In the genomic region with DNA sequence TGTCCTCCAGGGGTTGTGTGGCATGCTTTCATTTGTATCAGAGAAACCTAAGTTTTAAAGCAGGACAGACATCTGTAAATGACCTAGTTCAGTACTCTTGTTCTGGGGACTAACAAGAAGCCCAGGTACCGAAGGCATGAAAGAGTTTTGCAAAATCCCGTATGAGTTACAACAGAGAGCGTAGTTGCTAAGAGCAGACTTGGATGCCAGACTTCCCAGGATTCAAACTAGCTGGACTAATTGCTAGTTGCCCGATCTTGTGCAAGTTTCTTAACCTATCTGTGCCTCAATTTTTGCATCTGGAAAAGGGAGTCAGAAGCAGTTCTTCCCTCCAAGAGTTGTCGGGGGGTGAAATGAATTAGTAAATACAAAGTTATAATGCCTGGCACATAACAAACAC, we compare ENCODE assay signal across 24 cellular contexts. TPM values are rescaled to one million over a fixed set of nuclear protein-coding genes. Genes with fewer than 3 reads are reported as not detected.
"Had no signal": no experiment of that assay in that cellular context is flagged by ENCODE, and none has a peak within 500 bp of the region (broad histone marks: within the 10 kb centered on the region; RNA-seq: fewer than 3 reads in every experiment).

No MANE protein-coding gene starts in this region.

- H3K27me3 ChIP-seq: esophagus squamous epithelium, right atrium auricular region, spleen, tibial nerve had no signal

- H3K4me1 ChIP-seq: spleen had no signal

- H3K27ac ChIP-seq: esophagus squamous epithelium, right atrium auricular region, spleen, tibial nerve, VCaP had no signal

- DNase-seq: activated CD4-positive, alpha-beta memory T cell treated with anti-CD3 and anti-CD28 coated beads, Interleukin-2, amount 10 ng/mL, durations not matched to agents 7 days and 5 days; activated CD4-positive, alpha-beta T cell treated with anti-CD3 and anti-CD28 coated beads, Interleukin-2, amount 10 ng/mL, durations not matched to agents 7 days and 5 days; activated CD8-positive, alpha-beta memory T cell treated with anti-CD3 and anti-CD28 coated beads, Interleukin-2, amount 50 U/mL, for 48 hours; activated gamma-delta T cell; activated naive CD4-positive, alpha-beta T cell treated with anti-CD3 and anti-CD28 coated beads, Interleukin-2, amount 10 ng/mL, durations not matched to agents 7 days and 5 days; activated naive CD8-positive, alpha-beta T cell treated with anti-CD3 and anti-CD28 coated beads, Interleukin-2, amount 10 ng/mL, durations not matched to agents 7 days and 5 days; activated T-cell treated with anti-CD3 and anti-CD28 coated beads, Interleukin-2, amount 50 U/mL, for 24 hours; amniotic stem cell; caudate nucleus; cortex of kidney; endodermal cell; esophagus squamous epithelium; islet precursor cell; left ventricle myocardium superior; naive B cell; nucleus accumbens; spleen; stimulated activated naive CD4-positive, alpha-beta T cell; T-helper 9 cell had no signal

- H3K27me3 Mint-ChIP-seq: activated CD4-positive, alpha-beta memory T cell treated with anti-CD3 and anti-CD28 coated beads, Interleukin-2, amount 10 ng/mL, durations not matched to agents 7 days and 5 days; activated CD4-positive, alpha-beta T cell treated with anti-CD3 and anti-CD28 coated beads, Interleukin-2, amount 10 ng/mL, durations not matched to agents 7 days and 5 days; activated naive CD4-positive, alpha-beta T cell treated with anti-CD3 and anti-CD28 coated beads, Interleukin-2, amount 10 ng/mL, durations not matched to agents 7 days and 5 days; activated naive CD8-positive, alpha-beta T cell treated with anti-CD3 and anti-CD28 coated beads, Interleukin-2, amount 10 ng/mL, durations not matched to agents 7 days and 5 days; activated T-cell treated with anti-CD3 and anti-CD28 coated beads, Interleukin-2, amount 50 U/mL, for 24 hours; naive B cell had no signal

- H3K4me3 Mint-ChIP-seq: activated CD4-positive, alpha-beta memory T cell treated with anti-CD3 and anti-CD28 coated beads, Interleukin-2, amount 10 ng/mL, durations not matched to agents 7 days and 5 days; activated CD4-positive, alpha-beta T cell treated with anti-CD3 and anti-CD28 coated beads, Interleukin-2, amount 10 ng/mL, durations not matched to agents 7 days and 5 days; activated naive CD4-positive, alpha-beta T cell treated with anti-CD3 and anti-CD28 coated beads, Interleukin-2, amount 10 ng/mL, durations not matched to agents 7 days and 5 days; activated naive CD8-positive, alpha-beta T cell treated with anti-CD3 and anti-CD28 coated beads, Interleukin-2, amount 10 ng/mL, durations not matched to agents 7 days and 5 days; activated T-cell treated with anti-CD3 and anti-CD28 coated beads, Interleukin-2, amount 50 U/mL, for 24 hours; endodermal cell; naive B cell; T-helper 1 cell treated with Interleukin-12 subunit alpha and Interleukin-12 subunit beta and Interleukin-4 antibody, amounts not matched to agents 30 μg/mL and 1 μg/mL, for 36 hours had no signal

- H3K36me3 Mint-ChIP-seq: activated naive CD4-positive, alpha-beta T cell treated with anti-CD3 and anti-CD28 coated beads, Interleukin-2, amount 10 ng/mL, durations not matched to agents 7 days and 5 days; activated naive CD8-positive, alpha-beta T cell treated with anti-CD3 and anti-CD28 coated beads, Interleukin-2, amount 10 ng/mL, durations not matched to agents 7 days and 5 days; naive B cell had no signal

- H3K4me1 Mint-ChIP-seq: activated CD4-positive, alpha-beta memory T cell treated with anti-CD3 and anti-CD28 coated beads, Interleukin-2, amount 10 ng/mL, durations not matched to agents 7 days and 5 days; activated CD4-positive, alpha-beta T cell treated with anti-CD3 and anti-CD28 coated beads, Interleukin-2, amount 10 ng/mL, durations not matched to agents 7 days and 5 days; activated naive CD4-positive, alpha-beta T cell treated with anti-CD3 and anti-CD28 coated beads, Interleukin-2, amount 10 ng/mL, durations not matched to agents 7 days and 5 days; activated naive CD8-positive, alpha-beta T cell treated with anti-CD3 and anti-CD28 coated beads, Interleukin-2, amount 10 ng/mL, durations not matched to agents 7 days and 5 days; endodermal cell; naive B cell had no signal

- H3K9me3 ChIP-seq: esophagus squamous epithelium, right atrium auricular region, tibial nerve had no signal

- H3K36me3 ChIP-seq: esophagus squamous epithelium, right atrium auricular region, spleen, tibial nerve had no signal

- ATAC-seq: activated CD4-positive, CD25-positive, alpha-beta regulatory T cell treated with anti-CD3 and anti-CD28 coated beads, Interleukin-2, amount 50 U/mL, for 24 hours; left ventricle myocardium superior had no signal

- H3K9me3 Mint-ChIP-seq: activated CD4-positive, alpha-beta T cell treated with anti-CD3 and anti-CD28 coated beads, Interleukin-2, amount 10 ng/mL, durations not matched to agents 7 days and 5 days; endodermal cell had no signal

- H3K27ac Mint-ChIP-seq: activated CD4-positive, alpha-beta memory T cell treated with anti-CD3 and anti-CD28 coated beads, Interleukin-2, amount 10 ng/mL, durations not matched to agents 7 days and 5 days; activated CD4-positive, alpha-beta T cell treated with anti-CD3 and anti-CD28 coated beads, Interleukin-2, amount 10 ng/mL, durations not matched to agents 7 days and 5 days; activated naive CD4-positive, alpha-beta T cell treated with anti-CD3 and anti-CD28 coated beads, Interleukin-2, amount 10 ng/mL, durations not matched to agents 7 days and 5 days; activated naive CD8-positive, alpha-beta T cell treated with anti-CD3 and anti-CD28 coated beads, Interleukin-2, amount 10 ng/mL, durations not matched to agents 7 days and 5 days; activated T-cell treated with anti-CD3 and anti-CD28 coated beads, Interleukin-2, amount 50 U/mL, for 24 hours; endodermal cell; naive B cell; T-helper 1 cell treated with Interleukin-12 subunit alpha and Interleukin-12 subunit beta and Interleukin-4 antibody, amounts not matched to agents 30 μg/mL and 1 μg/mL, for 36 hours had no signal

- H3K4me3 ChIP-seq: esophagus squamous epithelium, right atrium auricular region, spleen, tibial nerve had no signal

RNA-seq across cellular contexts. Expression of gene FBXL7, which starts 20.9 kb away (rescaled TPM):
- total RNA-seq: activated CD4-positive, alpha-beta memory T cell treated with anti-CD3 and anti-CD28 coated beads, Interleukin-2, amount 10 ng/mL, durations not matched to agents 7 days and 5 days; activated CD4-positive, alpha-beta T cell treated with anti-CD3 and anti-CD28 coated beads, Interleukin-2, amount 10 ng/mL, durations not matched to agents 7 days and 5 days; activated naive CD8-positive, alpha-beta T cell treated with anti-CD3 and anti-CD28 coated beads, Interleukin-2, amount 10 ng/mL, durations not matched to agents 7 days and 5 days had no signal
